Comparison of ENCODE assay signal across 20 cellular contexts in genomic region chr7:5414876-5415275, GRCh38. TPM values are rescaled to one million over a fixed set of nuclear protein-coding genes. Genes with fewer than 3 reads are reported as not detected.
DNase-seq lines count a peak whose midpoint lies in the region; ATAC-seq and TF ChIP-seq lines count a peak whose summit lies in the region.
"Had no signal": no experiment of that assay in that cellular context is flagged by ENCODE, and none has a peak within 500 bp of the region (broad histone marks: within the 10 kb centered on the region; RNA-seq: fewer than 3 reads in every experiment).

No MANE protein-coding gene starts in this region.

- H3K9me3 Mint-ChIP-seq in activated CD4-positive, alpha-beta T cell treated with anti-CD3 and anti-CD28 coated beads, Interleukin-2, amount 10 ng/mL, durations not matched to agents 7 days and 5 days: no peaks in the 10 kb centered on the region
- H3K9me3 Mint-ChIP-seq in nephron (peaks cover 4% of the 10 kb centered on the region), type B pancreatic cell (no peaks in the 10 kb centered on the region)
- H3K9me3 Mint-ChIP-seq in activated T-cell treated with anti-CD3 and anti-CD28 coated beads, Interleukin-2, amount 50 U/mL, for 72 hours: no peaks in the 10 kb centered on the region
- H3K9me3 Mint-ChIP-seq: activated B cell treated with CpG ODN at 0.5 μM for 24 hours; activated naive CD8-positive, alpha-beta T cell treated with anti-CD3 and anti-CD28 coated beads, Interleukin-2, amount 10 ng/mL, durations not matched to agents 7 days and 5 days; activated T-helper 1 cell treated with anti-CD3 and anti-CD28 coated beads, Interleukin-12 subunit alpha, Interleukin-12 subunit beta, Interleukin-2, Interleukin-4 antibody, amounts not matched to agents 30 ng/mL and 10 ng/mL and 1 ng/mL, durations not matched to agents 14 hours and 24 hours and 36 hours; central memory CD8-positive, alpha-beta T cell; T-helper 1 cell treated with Interleukin-12 subunit alpha and Interleukin-12 subunit beta and Interleukin-4 antibody, amounts not matched to agents 30 μg/mL and 1 μg/mL, for 36 hours had no signal

- CTCF ChIA-PET in activated CD4-positive, alpha-beta T cell treated with anti-CD3 and anti-CD28 coated beads, Interleukin-2, amount 10 ng/mL, durations not matched to agents 7 days and 5 days (lab: Charles Lee): no interaction called here

- ATAC-seq in omental fat pad (ENCODE audit: low FRiP score): no peak
- ATAC-seq in activated T-cell treated with anti-CD3 and anti-CD28 coated beads, Interleukin-2, amount 50 U/mL, for 72 hours (replicated peaks in 1 of 2): no peak

- peaks cover 52% of the 10 kb centered on the region for H3K27me3 Mint-ChIP-seq in activated CD4-positive, alpha-beta T cell treated with anti-CD3 and anti-CD28 coated beads, Interleukin-2, amount 10 ng/mL, durations not matched to agents 7 days and 5 days
- H3K27me3 Mint-ChIP-seq in nephron (ENCODE audit: low read depth) (no peaks in the 10 kb centered on the region), type B pancreatic cell (peaks cover 7% of the 10 kb centered on the region)
- H3K27me3 Mint-ChIP-seq in activated T-cell treated with anti-CD3 and anti-CD28 coated beads, Interleukin-2, amount 50 U/mL, for 72 hours (ENCODE audit: low read depth): peaks cover 50% of the 10 kb centered on the region

- POLR2A ChIA-PET in activated CD4-positive, alpha-beta T cell treated with anti-CD3 and anti-CD28 coated beads, Interleukin-2, amount 10 ng/mL, durations not matched to agents 7 days and 5 days (lab: Charles Lee): no interaction called here

- DNase-seq in activated CD4-positive, alpha-beta T cell treated with anti-CD3 and anti-CD28 coated beads, Interleukin-2, amount 10 ng/mL, durations not matched to agents 7 days and 5 days: no peak
- DNase-seq in activated CD4-positive, alpha-beta T cell treated with anti-CD3 and anti-CD28 coated beads, Interleukin-2, amount 50 U/mL, for 1 hour: no peak
- DNase-seq in dedifferentiated amniotic fluid mesenchymal stem cell (ENCODE audit: extremely low spot score) (peak; percentile 74), type B pancreatic cell (ENCODE audit: extremely low spot score, unreplicated experiment) (no peak), germinal center (ENCODE audit: low spot score) (no peak), omental fat pad (ENCODE audit: low spot score) (no peak)
- DNase-seq in activated T-cell treated with anti-CD3 and anti-CD28 coated beads, Interleukin-2, amount 50 U/mL, for 72 hours: no peak
- DNase-seq: 8988T; activated B cell treated with CpG ODN at 0.5 μM for 24 hours; activated CD8-positive, alpha-beta memory T cell treated with anti-CD3 and anti-CD28 coated beads for 24 hours; activated naive CD8-positive, alpha-beta T cell treated with anti-CD3 and anti-CD28 coated beads, Interleukin-2, amount 10 ng/mL, durations not matched to agents 7 days and 5 days; HCEC 1CT; MG63; NCI-H187; NCI-H446 treated with DMSO at 0.1 percent for 48 hours; stimulated activated CD4-positive, alpha-beta T cell treated with anti-CD3 and anti-CD28 coated beads, Interleukin-12 subunit alpha, Interleukin-12 subunit beta, amount 100 ng/mL, for 4 hours had no signal

- no peaks in the 10 kb centered on the region for H3K36me3 Mint-ChIP-seq in activated CD4-positive, alpha-beta T cell treated with anti-CD3 and anti-CD28 coated beads, Interleukin-2, amount 10 ng/mL, durations not matched to agents 7 days and 5 days (ENCODE audit: low read depth)
- H3K36me3 Mint-ChIP-seq in nephron (ENCODE audit: low read depth) (peaks cover 53% of the 10 kb centered on the region), type B pancreatic cell (peaks cover 28% of the 10 kb centered on the region)
- no peaks in the 10 kb centered on the region for H3K36me3 Mint-ChIP-seq in activated T-cell treated with anti-CD3 and anti-CD28 coated beads, Interleukin-2, amount 50 U/mL, for 72 hours (ENCODE audit: insufficient read depth in 2 of 2)
- H3K36me3 Mint-ChIP-seq: activated naive CD8-positive, alpha-beta T cell treated with anti-CD3 and anti-CD28 coated beads, Interleukin-2, amount 10 ng/mL, durations not matched to agents 7 days and 5 days had no signal

- TF ChIP-seq CTCF in nephron (IDR thresholded peaks at IDR 0.05; ENCODE audit: unreplicated experiment in 3 of 3) (no peak), type B pancreatic cell (conservative IDR thresholded peaks at IDR 0.05) (no peak), omental fat pad (IDR thresholded peaks at IDR 0.05) (no peak)

- H3K4me3 Mint-ChIP-seq in activated CD4-positive, alpha-beta T cell treated with anti-CD3 and anti-CD28 coated beads, Interleukin-2, amount 10 ng/mL, durations not matched to agents 7 days and 5 days: no peak overlapping the region
- H3K4me3 Mint-ChIP-seq in nephron (peak overlapping the region; percentile 5 to 25 (median 18)), type B pancreatic cell (peak overlapping the region; percentile 77)
- no peak overlapping the region for H3K4me3 Mint-ChIP-seq in activated T-cell treated with anti-CD3 and anti-CD28 coated beads, Interleukin-2, amount 50 U/mL, for 72 hours
- H3K4me3 Mint-ChIP-seq: activated B cell treated with CpG ODN at 0.5 μM for 24 hours; activated naive CD8-positive, alpha-beta T cell treated with anti-CD3 and anti-CD28 coated beads, Interleukin-2, amount 10 ng/mL, durations not matched to agents 7 days and 5 days; activated T-helper 1 cell treated with anti-CD3 and anti-CD28 coated beads, Interleukin-12 subunit alpha, Interleukin-12 subunit beta, Interleukin-2, Interleukin-4 antibody, amounts not matched to agents 30 ng/mL and 10 ng/mL and 1 ng/mL, durations not matched to agents 14 hours and 24 hours and 36 hours; central memory CD8-positive, alpha-beta T cell; T-helper 1 cell treated with Interleukin-12 subunit alpha and Interleukin-12 subunit beta and Interleukin-4 antibody, amounts not matched to agents 30 μg/mL and 1 μg/mL, for 36 hours had no signal

- peak overlapping the region; percentile 47 for H3K27ac Mint-ChIP-seq in activated CD4-positive, alpha-beta T cell treated with anti-CD3 and anti-CD28 coated beads, Interleukin-2, amount 10 ng/mL, durations not matched to agents 7 days and 5 days
- peak overlapping the region; percentile 51 to 93 (median 63) for H3K27ac Mint-ChIP-seq in nephron
- peak overlapping the region; percentile 69 for H3K27ac Mint-ChIP-seq in type B pancreatic cell
- H3K27ac Mint-ChIP-seq in activated T-cell treated with anti-CD3 and anti-CD28 coated beads, Interleukin-2, amount 50 U/mL, for 72 hours: no peak overlapping the region
- H3K27ac Mint-ChIP-seq: activated B cell treated with CpG ODN at 0.5 μM for 24 hours; activated naive CD8-positive, alpha-beta T cell treated with anti-CD3 and anti-CD28 coated beads, Interleukin-2, amount 10 ng/mL, durations not matched to agents 7 days and 5 days; activated T-helper 1 cell treated with anti-CD3 and anti-CD28 coated beads, Interleukin-12 subunit alpha, Interleukin-12 subunit beta, Interleukin-2, Interleukin-4 antibody, amounts not matched to agents 30 ng/mL and 10 ng/mL and 1 ng/mL, durations not matched to agents 14 hours and 24 hours and 36 hours; T-helper 1 cell treated with Interleukin-12 subunit alpha and Interleukin-12 subunit beta and Interleukin-4 antibody, amounts not matched to agents 30 μg/mL and 1 μg/mL, for 36 hours had no signal

- H3K4me1 Mint-ChIP-seq in activated CD4-positive, alpha-beta T cell treated with anti-CD3 and anti-CD28 coated beads, Interleukin-2, amount 10 ng/mL, durations not matched to agents 7 days and 5 days: peaks cover 7% of the 10 kb centered on the region
- H3K4me1 Mint-ChIP-seq in nephron (peaks cover 33% of the 10 kb centered on the region), type B pancreatic cell (ENCODE audit: unreplicated experiment) (peaks cover 39% of the 10 kb centered on the region)
- H3K4me1 Mint-ChIP-seq in activated T-cell treated with anti-CD3 and anti-CD28 coated beads, Interleukin-2, amount 50 U/mL, for 72 hours (ENCODE audit: low read depth): peaks cover 9% of the 10 kb centered on the region
- H3K4me1 Mint-ChIP-seq: activated naive CD8-positive, alpha-beta T cell treated with anti-CD3 and anti-CD28 coated beads, Interleukin-2, amount 10 ng/mL, durations not matched to agents 7 days and 5 days had no signal

RNA-seq across cellular contexts. Expression of gene TNRC18, which starts 8.8 kb away (rescaled TPM):
- 10 to 100 TPM; 45.8 to 53.9 TPM for total RNA-seq in activated CD4-positive, alpha-beta T cell treated with anti-CD3 and anti-CD28 coated beads, Interleukin-2, amount 10 ng/mL, durations not matched to agents 7 days and 5 days
- 135 and 169 TPM in 2 replicates for total RNA-seq in type B pancreatic cell (ENCODE audit: low replicate concordance)
- 10 to 100 TPM; 26.0 to 62.4 (median 29.4) TPM for total RNA-seq in omental fat pad
- total RNA-seq in activated T-cell treated with anti-CD3 and anti-CD28 coated beads, Interleukin-2, amount 50 U/mL, for 72 hours: 10 to 100 TPM; 67.6 to 69.0 TPM

Comparison
In these comparisons a context has a peak if more than half of its experiments do, and no peak if none do; other contexts are left out.
1. H3K4me3 Mint-ChIP-seq: peak in nephron (3 of 3) and type B pancreatic cell (single experiment); none in activated CD4-positive, alpha-beta T cell treated with anti-CD3 and anti-CD28 coated beads, Interleukin-2, amount 10 ng/mL, durations not matched to agents 7 days and 5 days (single experiment) and activated T-cell treated with anti-CD3 and anti-CD28 coated beads, Interleukin-2, amount 50 U/mL, for 72 hours (0 of 2).